Comparison of ENCODE assay signal across 20 cellular contexts in genomic region chr11:134846776-134847722, GRCh38.
"Had no signal": no experiment of that assay in that cellular context is flagged by ENCODE, and none has a peak within 500 bp of the region (broad histone marks: within the 10 kb centered on the region; RNA-seq: fewer than 3 reads in every experiment).

No MANE protein-coding gene starts in this region.

- ATAC-seq: activated naive CD8-positive, alpha-beta T cell treated with anti-CD3 and anti-CD28 coated beads, Interleukin-2, amount 50 U/mL, for 24 hours; activated T-cell treated with anti-CD3 and anti-CD28 coated beads, Interleukin-2, amount 50 U/mL, for 72 hours; heart right ventricle; left cardiac atrium had no signal

- H3K4me1 ChIP-seq: heart right ventricle, tibial nerve, uterus had no signal

- H3K27me3 ChIP-seq: tibial nerve, uterus had no signal

- H3K4me3 ChIP-seq: heart right ventricle, tibial nerve, uterus had no signal

- H3K36me3 ChIP-seq: heart right ventricle, tibial nerve, uterus had no signal

- H3K27ac ChIP-seq: heart right ventricle, tibial nerve, uterus, VCaP had no signal

- DNase-seq: activated CD4-positive, alpha-beta T cell treated with anti-CD3 and anti-CD28 coated beads for 1 hour; activated effector memory CD4-positive, alpha-beta T cell treated with Interleukin-2 at 50 U/mL for 16 hours; activated naive CD4-positive, alpha-beta T cell treated with anti-CD3 and anti-CD28 coated beads, Interleukin-2, amount 50 U/mL, for 16 hours; activated naive CD8-positive, alpha-beta T cell treated with anti-CD3 and anti-CD28 coated beads, Interleukin-2, amount 50 U/mL, for 24 hours; activated T-cell treated with anti-CD3 and anti-CD28 coated beads, Interleukin-2, amount 50 U/mL, for 72 hours; effector CD4-positive, alpha-beta T cell; foreskin fibroblast; heart right ventricle; islet precursor cell; left cardiac atrium; mesendoderm; naive B cell; retina; stimulated activated CD4-positive, alpha-beta T cell treated with anti-CD3 and anti-CD28 coated beads, Interleukin-12 subunit alpha, Interleukin-12 subunit beta, amount 100 ng/mL, for 4 hours; stimulated activated CD4-positive, alpha-beta T cell treated with anti-CD3 and anti-CD28 coated beads, Interleukin-4, amount 100 ng/mL, for 4 hours; substantia nigra; T-helper 2 cell; uterus had no signal

- H3K9me3 ChIP-seq: heart right ventricle, tibial nerve, uterus had no signal
